8 cellular contexts compared by ENCODE assay signal in the genomic region with DNA sequence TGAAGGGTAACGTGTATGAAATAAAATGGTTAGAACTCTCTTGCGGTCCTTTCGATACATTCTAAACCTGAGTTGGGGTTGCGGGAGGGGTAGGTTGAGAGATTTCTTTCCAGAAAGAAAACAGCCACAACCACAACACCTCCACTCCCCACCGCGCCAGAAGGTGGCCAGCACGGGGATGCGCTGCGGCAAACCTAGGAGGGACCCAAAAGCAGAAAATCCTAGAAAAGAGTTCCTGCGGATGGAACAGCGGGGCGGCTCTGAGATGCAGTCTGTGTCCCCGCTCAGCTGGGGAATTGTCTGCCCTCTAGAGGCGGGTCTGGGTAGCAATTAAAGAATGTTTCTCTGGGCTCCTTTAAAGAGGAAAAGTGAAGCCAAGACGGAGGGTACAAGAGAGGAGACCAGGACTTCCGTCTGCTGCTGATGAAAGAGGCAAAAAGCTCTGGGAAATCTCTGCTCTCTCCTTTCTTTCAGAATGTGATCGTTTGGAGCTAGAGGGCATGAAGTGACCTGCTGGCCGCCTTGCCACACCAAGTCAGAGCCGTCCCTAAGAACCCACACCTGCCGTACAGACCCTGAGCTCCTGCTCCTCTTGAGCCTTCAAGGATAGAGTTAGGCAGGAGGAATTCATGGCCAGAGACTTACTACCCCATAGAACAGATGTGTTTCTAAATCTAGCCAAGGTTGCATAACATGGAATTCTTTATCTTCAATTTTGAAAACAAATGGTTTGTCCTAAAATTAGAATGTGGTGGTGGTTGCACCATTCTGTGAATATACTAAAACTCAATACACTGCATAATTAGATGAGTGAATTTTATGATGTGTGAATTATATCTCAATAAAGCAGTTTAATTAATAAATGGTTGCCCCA. TPM values are rescaled to one million over a fixed set of nuclear protein-coding genes. Genes with fewer than 3 reads are reported as not detected.
DNase-seq lines count a peak whose midpoint lies in the region; ATAC-seq, FAIRE-seq and TF ChIP-seq lines count a peak whose summit lies in the region.

No MANE protein-coding gene starts in this region.

- no peak overlapping the region for H3K18ac ChIP-seq in trophoblast cell (ENCODE audit: low read length)

- H3K4me1 Mint-ChIP-seq in CD14-positive monocyte = peaks cover 52% of the 10 kb centered on the region
- H3K4me1 Mint-ChIP-seq in activated T-helper 2 cell treated with anti-CD3 and anti-CD28 coated beads, Interferon-gamma antibody, Interleukin-2, Interleukin-4, amounts not matched to agents 10 μg/mL and 5 μg/mL and 100 μg/mL, durations not matched to agents 14 hours and 24 hours and 36 hours (ENCODE audit: low read depth) = peaks cover 23% of the 10 kb centered on the region

- H3K27ac ChIP-seq in trophoblast cell (ENCODE audit: low read depth, low read length) (no peak overlapping the region), upper lobe of left lung (no peak overlapping the region)

- no peak overlapping the region for H3K9ac ChIP-seq in trophoblast cell (ENCODE audit: low read length)

- H3K27me3 ChIP-seq in trophoblast cell (ENCODE audit: insufficient read depth, low read length) = no peaks in the 10 kb centered on the region
- no peaks in the 10 kb centered on the region for H3K27me3 ChIP-seq in upper lobe of left lung

- no peak overlapping the region for H2BK120ac ChIP-seq in trophoblast cell (ENCODE audit: insufficient read depth, low read length, poor library complexity)

- no peak overlapping the region for H4K91ac ChIP-seq in trophoblast cell (ENCODE audit: low read depth, low read length)

- no peaks in the 10 kb centered on the region for H3K9me3 ChIP-seq in trophoblast cell (ENCODE audit: insufficient read depth, low read depth, low read length)
- H3K9me3 ChIP-seq in upper lobe of left lung = no peaks in the 10 kb centered on the region

- no peak overlapping the region for H2BK12ac ChIP-seq in trophoblast cell (ENCODE audit: low read length)

- no peak overlapping the region for H3K4me2 ChIP-seq in trophoblast cell (ENCODE audit: low read length)

- no peak overlapping the region for H2AFZ ChIP-seq in trophoblast cell (ENCODE audit: insufficient read depth, low read length, poor library complexity)

- intact Hi-C loops in CD14-positive monocyte (cut with micrococcal nuclease) = loop anchor here (5.0 to 10.0 kb wide), 4 partner anchors 46 to 278 kb away; a partner anchor contains a TSS
- intact Hi-C loops in activated T-helper 2 cell treated with anti-CD3 and anti-CD28 coated beads, Interferon-gamma antibody, Interleukin-2, Interleukin-4, amounts not matched to agents 10 μg/mL and 5 μg/mL and 100 μg/mL, durations not matched to agents 14 hours and 24 hours and 36 hours (cut with micrococcal nuclease) = loop anchor here (1.0 kb wide), 1 partner anchor 47 kb away; a partner anchor contains a TSS

- H2BK5ac ChIP-seq in trophoblast cell (ENCODE audit: low read depth, low read length, poor library complexity) = no peak overlapping the region

- H4K12ac ChIP-seq in trophoblast cell (ENCODE audit: low read depth, low read length) = no peak overlapping the region

- no peak overlapping the region for H4K8ac ChIP-seq in trophoblast cell (ENCODE audit: low read depth, low read length)

- H3K79me2 ChIP-seq in trophoblast cell (ENCODE audit: control insufficient read depth, insufficient read depth, low read length, poor library complexity) = no peaks in the 10 kb centered on the region

- no peaks in the 10 kb centered on the region for H3K79me1 ChIP-seq in trophoblast cell (ENCODE audit: low read length)

- H3K27me3 Mint-ChIP-seq in CD14-positive monocyte (ENCODE audit: low read depth in 3 of 3) = peaks cover 2 to 13% (median 5%) of the 10 kb centered on the region in 3 donors
- peaks cover 29% of the 10 kb centered on the region for H3K27me3 Mint-ChIP-seq in activated T-helper 2 cell treated with anti-CD3 and anti-CD28 coated beads, Interferon-gamma antibody, Interleukin-2, Interleukin-4, amounts not matched to agents 10 μg/mL and 5 μg/mL and 100 μg/mL, durations not matched to agents 14 hours and 24 hours and 36 hours (ENCODE audit: low read depth)

- ATAC-seq in GM19372 (IDR thresholded peaks at IDR 0.05; ENCODE audit: low read depth, unreplicated experiment) (peak; percentile 68), HG03571 (IDR thresholded peaks at IDR 0.05; ENCODE audit: unreplicated experiment) (peak; percentile 82), upper lobe of left lung (ENCODE audit: low FRiP score in 2 of 2) (peak; percentile 69 to 89)

- no peak overlapping the region for H3K14ac ChIP-seq in trophoblast cell (ENCODE audit: low read length)

- TF ChIP-seq POLR2A in upper lobe of left lung (IDR thresholded peaks at IDR 0.05) = no peak

- peaks cover 2 to 21% (median 11%) of the 10 kb centered on the region in 7 donors for H3K9me3 Mint-ChIP-seq in CD14-positive monocyte
- H3K9me3 Mint-ChIP-seq in activated T-helper 2 cell treated with anti-CD3 and anti-CD28 coated beads, Interferon-gamma antibody, Interleukin-2, Interleukin-4, amounts not matched to agents 10 μg/mL and 5 μg/mL and 100 μg/mL, durations not matched to agents 14 hours and 24 hours and 36 hours = no peaks in the 10 kb centered on the region

- TF ChIP-seq CTCF in CD14-positive monocyte (IDR thresholded peaks at IDR 0.05) (peak; percentile 72), upper lobe of left lung (IDR thresholded peaks at IDR 0.05) (peak; percentile 52 to 70 (median 59))

- H2AK5ac ChIP-seq in trophoblast cell (ENCODE audit: low read length) = no peak overlapping the region

- H3K4me3 Mint-ChIP-seq in CD14-positive monocyte = peak overlapping the region; percentile 74
- peak overlapping the region; percentile 74 for H3K4me3 Mint-ChIP-seq in activated T-helper 2 cell treated with anti-CD3 and anti-CD28 coated beads, Interferon-gamma antibody, Interleukin-2, Interleukin-4, amounts not matched to agents 10 μg/mL and 5 μg/mL and 100 μg/mL, durations not matched to agents 14 hours and 24 hours and 36 hours (ENCODE audit: low read depth)

- DNase-seq in CD14-positive monocyte (ENCODE audit: low spot score) (no peak), RCC 7860 (ENCODE audit: low spot score) (peak; percentile 33), globus pallidus (ENCODE audit: low spot score) (peak; percentile 38), trophoblast cell (peak; percentile 55 to 86), upper lobe of left lung (peak; percentile 39 to 43)
- DNase-seq in activated T-helper 2 cell treated with anti-CD3 and anti-CD28 coated beads, Interferon-gamma antibody, Interleukin-2, Interleukin-4, amounts not matched to agents 10 μg/mL and 5 μg/mL and 100 μg/mL, durations not matched to agents 14 hours and 24 hours and 36 hours (ENCODE audit: low spot score) = peak; percentile 56

- no peak overlapping the region for H3K4ac ChIP-seq in trophoblast cell (ENCODE audit: low read depth, low read length)

- H3K36me3 ChIP-seq in trophoblast cell (ENCODE audit: control insufficient read depth in 1 of 2, insufficient read depth in 2 of 2, low read length in 2 of 2) = no peaks in the 10 kb centered on the region
- H3K36me3 ChIP-seq in upper lobe of left lung = no peaks in the 10 kb centered on the region

- no peaks in the 10 kb centered on the region for H3K4me1 ChIP-seq in trophoblast cell (ENCODE audit: control insufficient read depth in 1 of 2, insufficient read depth in 2 of 2, low read length in 2 of 2)
- peaks cover 0 to 8% (median 4%) of the 10 kb centered on the region in 4 donors for H3K4me1 ChIP-seq in upper lobe of left lung

- H3K4me3 ChIP-seq in trophoblast cell (ENCODE audit: low read depth, low read length) = no peak overlapping the region
- H3K4me3 ChIP-seq in upper lobe of left lung = peak overlapping the region in 3 of 4 donors; percentile 19 to 55 (median 40)

- no peak for TF ChIP-seq EP300 in upper lobe of left lung (IDR thresholded peaks at IDR 0.05)

- no peak for FAIRE-seq in RCC 7860 (lab: Jason Lieb, UNC)

- WGBS in trophoblast cell (ENCODE audit: extremely low coverage, insufficient coverage, insufficient read length) = 100% methylated on average over 1 of the region's 20 CpGs
- 27 to 28% methylated on average over 15 to 20 of the region's 20 CpGs for WGBS in upper lobe of left lung, 2 donors

- no peak overlapping the region for H3K23ac ChIP-seq in trophoblast cell (ENCODE audit: low read length)

- H3K27ac Mint-ChIP-seq in CD14-positive monocyte = peak overlapping the region in 6 of 7 donors; percentile 15 to 87 (median 70)
- peak overlapping the region; percentile 2 for H3K27ac Mint-ChIP-seq in activated T-helper 2 cell treated with anti-CD3 and anti-CD28 coated beads, Interferon-gamma antibody, Interleukin-2, Interleukin-4, amounts not matched to agents 10 μg/mL and 5 μg/mL and 100 μg/mL, durations not matched to agents 14 hours and 24 hours and 36 hours

- H3K36me3 Mint-ChIP-seq in CD14-positive monocyte = no peaks in the 10 kb centered on the region
- no peaks in the 10 kb centered on the region for H3K36me3 Mint-ChIP-seq in activated T-helper 2 cell treated with anti-CD3 and anti-CD28 coated beads, Interferon-gamma antibody, Interleukin-2, Interleukin-4, amounts not matched to agents 10 μg/mL and 5 μg/mL and 100 μg/mL, durations not matched to agents 14 hours and 24 hours and 36 hours (ENCODE audit: low read depth)

RNA-seq across cellular contexts. Expression of a gene that starts 46.5 kb away (rescaled TPM):
- 10 to 100 TPM; 46.3 to 55.5 TPM for polyA plus RNA-seq in CD14-positive monocyte
- total RNA-seq in activated T-helper 2 cell treated with anti-CD3 and anti-CD28 coated beads, Interferon-gamma antibody, Interleukin-2, Interleukin-4, amounts not matched to agents 10 μg/mL and 5 μg/mL and 100 μg/mL, durations not matched to agents 14 hours and 24 hours and 36 hours = 60.3 and 63.6 TPM in 2 replicates
- 35.9 and 36.7 TPM in 2 replicates for polyA plus RNA-seq in trophoblast cell (2013)
- total RNA-seq in upper lobe of left lung = 10 to 100 TPM in 5 of 6 donors, 1 to 10 TPM in 1; 1.2 to 26.4 (median 15.3) TPM
